17 cellular contexts compared by ENCODE assay signal in genomic region chr12:124236651-124237050, GRCh38. TPM values are rescaled to one million over a fixed set of nuclear protein-coding genes. Genes with fewer than 3 reads are reported as not detected.
DNase-seq lines count a peak whose midpoint lies in the region; ATAC-seq, FAIRE-seq and TF ChIP-seq lines count a peak whose summit lies in the region.
"Had no signal": no experiment of that assay in that cellular context is flagged by ENCODE, and none has a peak within 500 bp of the region (broad histone marks: within the 10 kb centered on the region; RNA-seq: fewer than 3 reads in every experiment).

No MANE protein-coding gene starts in this region.

- H3K36me3 ChIP-seq in ACC112 (ENCODE audit: insufficient read depth, low read length), result no peaks in the 10 kb centered on the region
- no peaks in the 10 kb centered on the region for H3K36me3 ChIP-seq in bronchial epithelial cell (ENCODE audit: control insufficient read depth, insufficient read depth, low read length)
- no peaks in the 10 kb centered on the region for H3K36me3 ChIP-seq in kidney epithelial cell (ENCODE audit: control insufficient read depth, insufficient read depth, low read length)
- H3K36me3 ChIP-seq: left lung, upper lobe of left lung had no signal

- peaks cover 32% of the 10 kb centered on the region for H3K4me1 ChIP-seq in ACC112 (ENCODE audit: control insufficient read depth, insufficient read depth, low read length, unreplicated experiment)

- peak; percentile 91 for DNase-seq in HS-27A (ENCODE audit: low read depth)
- DNase-seq in bronchial epithelial cell (ENCODE audit: low read depth), result peak; percentile 75
- peak; percentile 51 for DNase-seq in kidney epithelial cell (ENCODE audit: low read depth)
- DNase-seq in NCI-H1436 treated with DMSO at 0.1 percent for 48 hours (lab: John Stamatoyannopoulos, UW), result no peak
- DNase-seq in Right ventricle myocardium inferior (ENCODE audit: missing footprints), result no peak
- DNase-seq: activated CD4-positive, alpha-beta memory T cell treated with anti-CD3 and anti-CD28 coated beads for 36 hours; activated gamma-delta T cell treated with Interleukin-2 at 50 U/mL for 16 hours; cerebellar nuclear complex; DMS79 treated with DMSO at 0.1 percent for 48 hours; H7; left lung; NCI-H2029 treated with DMSO at 0.1 percent for 48 hours; upper lobe of left lung had no signal

- intact Hi-C loops in Right ventricle myocardium inferior (cut with DNase I), result no loop called here

- FAIRE-seq in bronchial epithelial cell (lab: Jason Lieb, UNC), result no peak

- no peaks in the 10 kb centered on the region for H3K27me3 ChIP-seq in ACC112 (ENCODE audit: insufficient read depth, low read length)
- H3K27me3 ChIP-seq in bronchial epithelial cell (ENCODE audit: control insufficient read depth, insufficient read depth, low read length), result no peaks in the 10 kb centered on the region
- no peaks in the 10 kb centered on the region for H3K27me3 ChIP-seq in kidney epithelial cell (ENCODE audit: control insufficient read depth, insufficient read depth, low read length)
- H3K27me3 ChIP-seq: left lung, upper lobe of left lung had no signal

- H3K4me3 ChIP-seq in ACC112 (ENCODE audit: low read depth, low read length) (no peak overlapping the region), bronchial epithelial cell (ENCODE audit: low read depth, low read length) (no peak overlapping the region), kidney epithelial cell (ENCODE audit: low read depth, low read length) (no peak overlapping the region)
- H3K4me3 ChIP-seq: left lung, upper lobe of left lung had no signal

- TF ChIP-seq CTCF in bronchial epithelial cell (IDR thresholded peaks at IDR 0.05; ENCODE audit: insufficient read depth, low read length, severe bottlenecking), result no peak
- no peak for TF ChIP-seq CTCF in kidney epithelial cell (IDR thresholded peaks at IDR 0.05; ENCODE audit: insufficient read depth, low read length, poor library complexity, severe bottlenecking)

- H3K79me2 ChIP-seq in ACC112 (ENCODE audit: control insufficient read depth, insufficient read depth, low read length, unreplicated experiment), result no peaks in the 10 kb centered on the region

- peak overlapping the region; percentile 81 for H3K27ac ChIP-seq in ACC112 (ENCODE audit: low read depth, low read length)
- H3K27ac ChIP-seq: left lung, upper lobe of left lung had no signal

- ATAC-seq in HG02884 (IDR thresholded peaks at IDR 0.05; ENCODE audit: unreplicated experiment) (no peak), HG03457 (IDR thresholded peaks at IDR 0.05; ENCODE audit: unreplicated experiment) (no peak), Right ventricle myocardium inferior (no peak)
- ATAC-seq: left lung had no signal

- peak overlapping the region; percentile 88 for H2AFZ ChIP-seq in ACC112 (ENCODE audit: low read length, unreplicated experiment)

RNA-seq across cellular contexts. Expression of gene RFLNA, which starts 58.2 kb away (rescaled TPM):
- total RNA-seq in bronchial epithelial cell, result not detected in 2 replicates
- 0.48 and 0.54 TPM in 2 replicates for total RNA-seq in kidney epithelial cell
- total RNA-seq in Right ventricle myocardium inferior, result 0.19 TPM
- total RNA-seq: activated CD4-positive, alpha-beta memory T cell treated with anti-CD3 and anti-CD28 coated beads for 36 hours; T-helper 2 cell treated with Interferon-gamma antibody and Interleukin-4, amounts not matched to agents 100 ng/mL and 5 ng/mL, for 36 hours had no signal

Comparison
In these comparisons a context has a peak if more than half of its experiments do, and no peak if none do; other contexts are left out.
1. DNase-seq: peak in HS-27A (single experiment), bronchial epithelial cell (single experiment) and kidney epithelial cell (single experiment); none in NCI-H1436 treated with DMSO at 0.1 percent for 48 hours (single experiment) and Right ventricle myocardium inferior (single experiment).